ENCODE assay signal across 19 cellular contexts in genomic region chr1:118117521-118117920, GRCh38.
DNase-seq lines count a peak whose midpoint lies in the region; ATAC-seq and TF ChIP-seq lines count a peak whose summit lies in the region.
"Had no signal": no experiment of that assay in that cellular context is flagged by ENCODE, and none has a peak within 500 bp of the region (broad histone marks: within the 10 kb centered on the region; RNA-seq: fewer than 3 reads in every experiment).

No MANE protein-coding gene starts in this region.

- peak overlapping the region in 4 of 5 donors; percentile 13 to 92 (median 48) for H3K9ac ChIP-seq in subcutaneous abdominal adipose tissue (ENCODE audit: low read length in 5 of 5)
- H3K9ac ChIP-seq: KMS-11 had no signal

- peak; percentile 35 for ATAC-seq in mucosa of descending colon
- ATAC-seq: PC-3 had no signal

- no peaks in the 10 kb centered on the region for H3K4me1 ChIP-seq in mucosa of descending colon (ENCODE audit: low read depth)
- peaks cover 8 to 71% (median 58%) of the 10 kb centered on the region in 5 donors for H3K4me1 ChIP-seq in subcutaneous abdominal adipose tissue (ENCODE audit: control insufficient read depth in 5 of 5, insufficient read depth in 5 of 5, low read length in 5 of 5)

- intact Hi-C loops in mucosa of descending colon (cut with DNase I, micrococcal nuclease): no loop called here

- H3K27ac ChIP-seq in C4-2B (peak overlapping the region; percentile 54), VCaP (peak overlapping the region; percentile 91), subcutaneous abdominal adipose tissue (ENCODE audit: low read depth, low read length) (peak overlapping the region; percentile 93)
- H3K27ac ChIP-seq: KMS-11 had no signal

- H3K36me3 ChIP-seq in mucosa of descending colon (ENCODE audit: low read depth) (no peaks in the 10 kb centered on the region), subcutaneous abdominal adipose tissue (ENCODE audit: control insufficient read depth in 5 of 5, insufficient read depth in 5 of 5, low read length in 5 of 5) (no peaks in the 10 kb centered on the region)

- H3K4me3 ChIP-seq in mucosa of descending colon (no peak overlapping the region), subcutaneous abdominal adipose tissue (ENCODE audit: low read depth in 1 of 5, low read length in 5 of 5) (no peak overlapping the region)
- H3K4me3 ChIP-seq: GM23248 had no signal

- H3K9me3 ChIP-seq in mucosa of descending colon (no peaks in the 10 kb centered on the region), subcutaneous abdominal adipose tissue (ENCODE audit: control insufficient read depth in 5 of 5, low read length in 5 of 5) (no peaks in the 10 kb centered on the region)

- no peaks in the 10 kb centered on the region for H3K27me3 ChIP-seq in subcutaneous abdominal adipose tissue (ENCODE audit: control insufficient read depth in 5 of 5, insufficient read depth in 4 of 5, low read length in 5 of 5)

- TF ChIP-seq CTCF in C4-2B (conservative IDR thresholded peaks at IDR 0.05) (no peak), VCaP (conservative IDR thresholded peaks at IDR 0.05) (no peak), mucosa of descending colon (IDR thresholded peaks at IDR 0.05) (no peak)

- DNase-seq in mucosa of descending colon: no peak
- DNase-seq in SKM-1 (lab: John Stamatoyannopoulos, UW; ENCODE audit: unreplicated experiment): no peak
- DNase-seq in NCI-H128 (lab: John Stamatoyannopoulos, UW; ENCODE audit: unreplicated experiment): no peak
- no peak for DNase-seq in DMS153 (lab: John Stamatoyannopoulos, UW)
- DNase-seq: CD4-positive, alpha-beta T cell; GDM1; GM23248; H9; HFFc6; IMR-90; NCI-H1694 treated with DMSO at 0.1 percent for 48 hours; NCI-H2107; NCI-H446 treated with DMSO at 0.1 percent for 48 hours; NCI-H526 treated with DMSO at 0.1 percent for 48 hours had no signal
